In genomic region chr4:38858097-38858420, GRCh38 we compare ENCODE assay signal across 8 cellular contexts. TPM values are rescaled to one million over a fixed set of nuclear protein-coding genes. Genes with fewer than 3 reads are reported as not detected.
DNase-seq lines count a peak whose midpoint lies in the region; ATAC-seq, FAIRE-seq and TF ChIP-seq lines count a peak whose summit lies in the region.
"Had no signal": no experiment of that assay in that cellular context is flagged by ENCODE, and none has a peak within 500 bp of the region (broad histone marks: within the 10 kb centered on the region; RNA-seq: fewer than 3 reads in every experiment).

No MANE protein-coding gene starts in this region.

- H3K4me3 ChIP-seq in hepatocyte = no peak overlapping the region
- no peak overlapping the region for H3K4me3 ChIP-seq in SJCRH30

- H3K4me1 Mint-ChIP-seq in HFFc6 (ENCODE audit: low read depth) = peaks cover 53% of the 10 kb centered on the region
- peaks cover 32% of the 10 kb centered on the region for H3K4me1 Mint-ChIP-seq in T-helper 17 cell
- peaks cover 36% of the 10 kb centered on the region for H3K4me1 Mint-ChIP-seq in stimulated activated naive CD8-positive, alpha-beta T cell treated with anti-CD3 and anti-CD28 coated beads, Interleukin-15, amount 100 ng/mL, for 72 hours

- no peaks in the 10 kb centered on the region for H4K20me1 ChIP-seq in hepatocyte (ENCODE audit: insufficient read depth, poor library complexity, severe bottlenecking)

- H3K9me3 ChIP-seq in T-helper 17 cell (ENCODE audit: control insufficient read depth, low read length, poor library complexity, severe bottlenecking) = no peaks in the 10 kb centered on the region
- H3K9me3 ChIP-seq in hepatocyte (ENCODE audit: low read depth) = no peaks in the 10 kb centered on the region
- no peaks in the 10 kb centered on the region for H3K9me3 ChIP-seq in SJCRH30 (replicated peaks)

- no peak for TF ChIP-seq POLR2A in H54 (IDR thresholded peaks at IDR 0.05; ENCODE audit: low read depth, low read length)

- H3K27ac Mint-ChIP-seq in HFFc6 (peak overlapping the region; percentile 91), T-helper 17 cell (peak overlapping the region; percentile 87)
- H3K27ac Mint-ChIP-seq in stimulated activated naive CD8-positive, alpha-beta T cell treated with anti-CD3 and anti-CD28 coated beads, Interleukin-15, amount 100 ng/mL, for 72 hours = peak overlapping the region; percentile 43 to 98

- H3K4me3 Mint-ChIP-seq in HFFc6 = peak overlapping the region; percentile 85
- peak overlapping the region; percentile 41 for H3K4me3 Mint-ChIP-seq in T-helper 17 cell
- H3K4me3 Mint-ChIP-seq in stimulated activated naive CD8-positive, alpha-beta T cell treated with anti-CD3 and anti-CD28 coated beads, Interleukin-15, amount 100 ng/mL, for 72 hours = peak overlapping the region; percentile 66 to 76
- H3K4me3 Mint-ChIP-seq: endodermal cell had no signal

- no peak for FAIRE-seq in H54 (lab: Jason Lieb, UNC)

- H3K36me3 ChIP-seq in hepatocyte (replicated peaks; ENCODE audit: insufficient read depth, low read depth) (no peaks in the 10 kb centered on the region), SJCRH30 (no peaks in the 10 kb centered on the region)

- H3K27ac ChIP-seq in hepatocyte = peak overlapping the region; percentile 8
- no peak overlapping the region for H3K27ac ChIP-seq in SJCRH30

- DNase-seq in HFFc6 (no peak), T-helper 17 cell (no peak), hepatocyte (ENCODE audit: low spot score) (no peak), SJCRH30 (no peak), H54 (ENCODE audit: insufficient read length, low spot score) (no peak)
- no peak for DNase-seq in stimulated activated naive CD8-positive, alpha-beta T cell treated with anti-CD3 and anti-CD28 coated beads, Interleukin-15, amount 100 ng/mL, for 72 hours

- no peaks in the 10 kb centered on the region for H3K27me3 ChIP-seq in hepatocyte
- H3K27me3 ChIP-seq in SJCRH30 = no peaks in the 10 kb centered on the region

- H3K36me3 Mint-ChIP-seq in HFFc6 (ENCODE audit: low read depth) (no peaks in the 10 kb centered on the region), T-helper 17 cell (ENCODE audit: low read depth) (peaks cover 2% of the 10 kb centered on the region)

- no peak overlapping the region for H3K4me2 ChIP-seq in hepatocyte

- no peaks in the 10 kb centered on the region for H3K9me2 ChIP-seq in hepatocyte (replicated peaks; ENCODE audit: insufficient read depth)

- TF ChIP-seq CTCF in HFFc6 (IDR thresholded peaks at IDR 0.05) (no peak), hepatocyte (IDR thresholded peaks at IDR 0.05; ENCODE audit: poor library complexity) (no peak)

- H2AFZ ChIP-seq in hepatocyte = no peak overlapping the region

- H3K27me3 Mint-ChIP-seq in HFFc6 (ENCODE audit: insufficient read depth) = no peaks in the 10 kb centered on the region; the same call in 1 of the 2 replicates
- H3K27me3 Mint-ChIP-seq in T-helper 17 cell = peaks cover 17% of the 10 kb centered on the region
- H3K27me3 Mint-ChIP-seq in stimulated activated naive CD8-positive, alpha-beta T cell treated with anti-CD3 and anti-CD28 coated beads, Interleukin-15, amount 100 ng/mL, for 72 hours = peaks cover 6% of the 10 kb centered on the region

- no peaks in the 10 kb centered on the region for H3K79me2 ChIP-seq in hepatocyte

- ATAC-seq in T-helper 17 cell (no peak), GM19397 (IDR thresholded peaks at IDR 0.05; ENCODE audit: unreplicated experiment) (no peak)
- no peak for ATAC-seq in stimulated activated naive CD8-positive, alpha-beta T cell treated with anti-CD3 and anti-CD28 coated beads, Interleukin-15, amount 100 ng/mL, for 72 hours

- WGBS in hepatocyte (ENCODE audit: low lambda C conversion rate, missing lambda C conversion rate) = 72% methylated on average over 3 of the region's 3 CpGs

- no peaks in the 10 kb centered on the region for H3K4me1 ChIP-seq in hepatocyte (ENCODE audit: insufficient read depth)
- H3K4me1 ChIP-seq in SJCRH30 = peaks cover 15% of the 10 kb centered on the region

- no peaks in the 10 kb centered on the region for H3K9me3 Mint-ChIP-seq in HFFc6
- no peaks in the 10 kb centered on the region for H3K9me3 Mint-ChIP-seq in stimulated activated naive CD8-positive, alpha-beta T cell treated with anti-CD3 and anti-CD28 coated beads, Interleukin-15, amount 100 ng/mL, for 72 hours
- H3K9me3 Mint-ChIP-seq: endodermal cell had no signal

RNA-seq across cellular contexts. Expression of gene TLR6, which starts 1.4 kb away (rescaled TPM):
- 1 to 10 TPM in 3 of 6 experiments, under 1 TPM in 3; 0.76 to 1.3 (median 0.97) TPM for total RNA-seq in HFFc6 (2021; fragmentation: NEBNext Ultra II Directional; extraction: Animal tissue kit (Norgen Biotek cat#: 25700))
- total RNA-seq in T-helper 17 cell (1 to 10 TPM; 2.8 to 6.4 TPM), hepatocyte (1.1 and 2.6 TPM in 2 replicates)
- 0.24 and 0.56 TPM in 2 replicates for polyA plus RNA-seq in hepatocyte
- total RNA-seq in SJCRH30 (2014; rRNA removed; shearing (Covaris generic)) = 0.20 and 0.51 TPM in 2 replicates

RNA-seq across cellular contexts. Expression of gene FAM114A1, which starts 9.5 kb away (rescaled TPM):
- total RNA-seq in HFFc6 (2021; fragmentation: NEBNext Ultra II Directional; extraction: Animal tissue kit (Norgen Biotek cat#: 25700)) = 100 to 1,000 TPM; 161 to 210 (median 187) TPM
- total RNA-seq in T-helper 17 cell (under 1 TPM in 1 of 2 donors, not detected in 1; 0.50 TPM), hepatocyte (127 and 140 TPM in 2 replicates)
- polyA plus RNA-seq in hepatocyte = 110 and 113 TPM in 2 replicates
- total RNA-seq in SJCRH30 (2014; rRNA removed; shearing (Covaris generic)) = 53.3 and 55.9 TPM in 2 replicates

RNA-seq across cellular contexts. Expression of gene TLR1, which starts 53.5 kb away (rescaled TPM):
- total RNA-seq in HFFc6 (2021; fragmentation: NEBNext Ultra II Directional; extraction: Animal tissue kit (Norgen Biotek cat#: 25700)) = under 1 TPM in 2 of 6 experiments, not detected in 4; 0.07 to 0.10 TPM
- total RNA-seq in T-helper 17 cell (10 to 100 TPM; 16.6 to 22.9 TPM), hepatocyte (2.7 and 4.2 TPM in 2 replicates)
- polyA plus RNA-seq in hepatocyte = 0.36 and 1.0 TPM in 2 replicates
- 0.53 and 0.61 TPM in 2 replicates for total RNA-seq in SJCRH30 (2014; rRNA removed; shearing (Covaris generic))

Comparison
In these comparisons a context has a peak if more than half of its experiments do, and no peak if none do; other contexts are left out.
1. RNA of gene FAM114A1, which starts 9.5 kb away (total RNA-seq): 161 to 210 TPM in HFFc6, 127 to 140 TPM in hepatocyte and 53.3 to 55.9 TPM in SJCRH30; 0.50 TPM in T-helper 17 cell; every median in the first group is over 10 times any median in the second.
2. Peak in every context shown above with its lines, with median percentiles within 50 percentile points of each other: H3K27ac Mint-ChIP-seq and H3K4me3 Mint-ChIP-seq.